ENCODE assay signal across 10 cellular contexts in the genomic region with DNA sequence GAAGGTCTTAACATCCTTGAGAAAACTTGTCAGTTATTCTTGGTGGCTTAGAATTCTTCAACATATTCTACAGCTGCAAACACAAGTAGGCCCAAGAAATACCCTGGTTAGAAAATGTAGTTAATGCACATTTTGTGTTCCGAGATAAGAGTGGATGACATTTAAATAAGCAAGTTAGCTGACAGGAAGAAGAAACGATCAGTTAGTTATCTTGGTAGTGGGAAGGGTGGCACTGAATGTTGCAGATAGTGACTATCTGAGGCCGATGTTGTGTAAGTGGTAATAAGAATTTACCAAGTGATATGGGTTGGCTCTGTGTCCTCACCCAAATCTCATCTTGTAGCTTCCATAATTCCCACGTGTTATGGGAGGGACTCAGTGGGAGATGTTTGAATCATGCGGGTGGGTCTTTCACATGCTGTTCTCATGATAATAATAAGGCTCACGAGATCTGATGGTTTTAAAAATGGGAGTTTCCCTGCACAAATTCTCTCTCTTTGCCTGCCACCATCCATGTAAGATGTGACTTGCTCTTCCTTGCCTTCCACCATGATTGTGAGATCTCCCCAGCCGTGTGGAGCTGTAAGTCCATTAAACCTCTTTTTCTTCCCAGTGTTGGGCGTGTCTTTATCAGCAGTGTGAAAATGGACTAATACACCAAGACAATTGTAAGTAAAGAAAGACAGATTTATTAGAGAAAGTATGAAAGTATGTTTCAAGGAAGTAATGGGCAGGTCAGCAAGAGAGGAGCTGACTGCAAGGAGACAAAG.
"Had no signal": no experiment of that assay in that cellular context is flagged by ENCODE, and none has a peak within 500 bp of the region (broad histone marks: within the 10 kb centered on the region; RNA-seq: fewer than 3 reads in every experiment).

No MANE protein-coding gene starts in this region.

- H3K27ac ChIP-seq: GM23248, HL-60 had no signal

- H3K27me3 Mint-ChIP-seq: IgD-negative memory B cell had no signal

- H3K4me1 ChIP-seq: HAP-1 had no signal

- H3K4me3 Mint-ChIP-seq: HFFc6, IgD-negative memory B cell had no signal

- H3K9ac ChIP-seq: GM23248 had no signal

- H3K4me3 ChIP-seq: GM23248, HAP-1 had no signal

- H3K27ac Mint-ChIP-seq: HFFc6, IgD-negative memory B cell had no signal

- H3K36me3 ChIP-seq: HAP-1 had no signal

- H3K9me3 Mint-ChIP-seq: HFFc6, IgD-negative memory B cell had no signal

- DNase-seq: GM23248, GOT3, H7, HFFc6, KG1 had no signal

- H3K9me3 ChIP-seq: HAP-1 had no signal

- FAIRE-seq: HepG2 had no signal

- ATAC-seq: HCT116, HepG2 had no signal

- H3K36me3 Mint-ChIP-seq: IgD-negative memory B cell had no signal

- H2AFZ ChIP-seq: GM23248 had no signal
